8 cellular contexts compared by ENCODE assay signal in the genomic region with DNA sequence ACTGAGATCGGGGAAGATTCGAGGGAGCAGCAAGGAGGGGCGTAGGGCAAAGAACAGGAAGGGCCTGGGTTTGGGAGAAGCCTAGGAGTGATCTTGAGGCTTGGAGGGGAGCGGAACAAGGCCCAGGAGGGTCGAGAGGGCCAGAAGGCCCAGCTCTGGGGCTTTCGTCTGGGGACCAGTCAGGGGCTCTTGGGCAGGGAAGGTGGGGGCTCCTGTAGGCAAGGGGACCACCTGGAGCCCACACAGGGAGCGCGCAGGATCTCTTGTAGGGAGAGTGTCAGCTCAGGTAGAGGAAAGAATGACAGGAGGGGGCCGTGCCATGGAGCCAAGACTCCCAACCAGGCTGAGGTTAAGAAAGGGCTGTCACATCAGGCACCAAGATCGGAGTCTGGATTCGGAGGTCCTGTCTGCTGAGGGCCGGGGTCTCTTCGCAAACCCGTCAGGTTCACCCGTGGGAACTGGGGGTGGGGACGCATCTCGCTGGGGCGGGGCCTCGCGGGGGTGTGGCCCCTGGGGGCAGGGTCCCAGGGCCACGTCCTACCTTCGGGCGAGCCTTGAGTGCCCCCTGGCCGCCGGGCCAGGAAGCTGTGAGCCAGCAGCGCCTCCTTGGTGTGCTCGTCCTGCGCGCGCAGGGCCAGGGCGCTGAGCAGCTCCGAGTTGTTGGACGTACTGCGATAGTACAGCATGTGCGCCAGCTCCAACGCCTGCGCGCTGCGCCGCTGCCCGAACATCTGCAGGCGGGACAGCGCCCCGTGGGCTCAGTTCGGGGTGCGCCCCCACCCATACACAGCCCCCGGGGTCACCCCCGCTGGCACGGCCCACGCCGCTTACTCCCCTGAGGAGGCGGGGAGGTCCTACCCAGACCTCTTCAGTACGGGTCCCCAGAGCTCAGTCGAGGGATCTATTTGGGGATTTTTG. TPM values are rescaled to one million over a fixed set of nuclear protein-coding genes. Genes with fewer than 3 reads are reported as not detected.
A peak's percentile ranks its signal among the peaks of the same experiment; 100 is the strongest.
DNase-seq lines count a peak whose midpoint lies in the region; ATAC-seq and TF ChIP-seq lines count a peak whose summit lies in the region.

No MANE protein-coding gene starts in this region.

- DNase-seq in HFFc6 (peak; percentile 87), NCI-H1105 (lab: John Stamatoyannopoulos, UW) (peak; percentile 85), T-cell (peak; percentile 90 to 97 (median 94)), amniotic epithelial cell (ENCODE audit: low read depth) (peak; percentile 89), right atrium auricular region (ENCODE audit: low spot score) (peak; percentile 93), pulmonary artery endothelial cell (ENCODE audit: low read depth, low spot score) (peak; percentile 75), uterus (peak; percentile 87 to 88)

- ATAC-seq in T-cell (replicated peaks in 1 of 4) = peak; percentile 64 to 66 (median 65)

- H3K9me3 ChIP-seq in right atrium auricular region (no peaks in the 10 kb centered on the region), uterus (no peaks in the 10 kb centered on the region)

- no peaks in the 10 kb centered on the region for H3K27me3 ChIP-seq in right atrium auricular region
- H3K27me3 ChIP-seq in uterus = no peaks in the 10 kb centered on the region

- H3K4me1 ChIP-seq in right atrium auricular region (peaks cover 0 to 37% of the 10 kb centered on the region in 2 donors), uterus (peaks cover 5 to 11% of the 10 kb centered on the region in 2 donors)

- peak overlapping the region; percentile 70 for H3K27ac Mint-ChIP-seq in HFFc6
- H3K27ac Mint-ChIP-seq in T-cell = peak overlapping the region; percentile 95 to 99

- H3K27ac ChIP-seq in right atrium auricular region = peak overlapping the region; percentile 87 to 89
- peak overlapping the region; percentile 85 to 91 for H3K27ac ChIP-seq in uterus

- H3K4me3 ChIP-seq in GM08714 (ENCODE audit: low read length) = peak overlapping the region; percentile 61
- H3K4me3 ChIP-seq in right atrium auricular region = peak overlapping the region; percentile 32 to 52
- H3K4me3 ChIP-seq in uterus = peak overlapping the region; percentile 18 to 39

- POLR2A ChIA-PET in T-cell (lab: Charles Lee) = interaction anchor here (0.6 to 1.3 kb wide), 7 partner anchors 10 to 74 kb away, joined by 3 to 20 read pairs (median 5); a partner anchor contains a TSS

- CTCF ChIA-PET in T-cell (lab: Charles Lee) = interaction anchor here (0.5 to 3.1 kb wide), 23 partner anchors 9 to 1306 kb away, joined by 3 to 123 read pairs (median 5); a partner anchor contains a TSS

- no peaks in the 10 kb centered on the region for H3K36me3 ChIP-seq in right atrium auricular region
- H3K36me3 ChIP-seq in uterus = no peaks in the 10 kb centered on the region

- H3K4me1 Mint-ChIP-seq in HFFc6 (ENCODE audit: low read depth) (peaks cover 39% of the 10 kb centered on the region), T-cell (peaks cover 46 to 57% (median 57%) of the 10 kb centered on the region in 3 donors)

- H3K4me3 Mint-ChIP-seq in HFFc6 (peak overlapping the region; percentile 71), T-cell (peak overlapping the region; percentile 91 to 96 (median 96))

- peak; percentile 88 for TF ChIP-seq CTCF in HFFc6 (IDR thresholded peaks at IDR 0.05)
- TF ChIP-seq CTCF in right atrium auricular region (IDR thresholded peaks at IDR 0.05) = peak; percentile 73 to 91
- TF ChIP-seq CTCF in uterus (IDR thresholded peaks at IDR 0.05) = peak; percentile 84 to 90 (median 88)

- intact Hi-C loops in uterus (cut with DNase I; ENCODE audit: low total_unique reads) = no loop called here

- H3K9me3 Mint-ChIP-seq in HFFc6 = no peaks in the 10 kb centered on the region
- H3K9me3 Mint-ChIP-seq in T-cell = no peaks in the 10 kb centered on the region

- peaks cover 24% of the 10 kb centered on the region for H3K36me3 Mint-ChIP-seq in HFFc6 (ENCODE audit: low read depth)
- peaks cover 24% of the 10 kb centered on the region for H3K36me3 Mint-ChIP-seq in T-cell

- H3K27me3 Mint-ChIP-seq in HFFc6 (ENCODE audit: insufficient read depth) (peaks cover 5% of the 10 kb centered on the region), T-cell (no peaks in the 10 kb centered on the region)

- TF ChIP-seq POLR2A in uterus (IDR thresholded peaks at IDR 0.05) = peak in 1 of 2 donors; percentile 42

RNA-seq across cellular contexts. Expression of a gene that starts 8.4 kb away (rescaled TPM):
- total RNA-seq in HFFc6 (2021; fragmentation: NEBNext Ultra II Directional; extraction: Animal tissue kit (Norgen Biotek cat#: 25700)) = 100 to 1,000 TPM; 471 to 574 (median 525) TPM
- total RNA-seq in T-cell (100 to 1,000 TPM; 180 to 373 (median 361) TPM), right atrium auricular region (10 to 100 TPM; 16.9 to 95.9 TPM), pulmonary artery endothelial cell (51.2 and 82.6 TPM in 2 replicates), uterus (100 to 1,000 TPM in 1 of 4 donors, 10 to 100 TPM in 3; 23.8 to 147 (median 45.2) TPM)

RNA-seq across cellular contexts. Expression of a gene that starts 30.0 kb away (rescaled TPM):
- 1 to 10 TPM; 5.9 to 9.7 (median 7.7) TPM for total RNA-seq in HFFc6 (2021; fragmentation: NEBNext Ultra II Directional; extraction: Animal tissue kit (Norgen Biotek cat#: 25700))
- total RNA-seq in T-cell (10 to 100 TPM; 14.5 to 33.5 (median 29.0) TPM), right atrium auricular region (10 to 100 TPM; 20.4 to 43.8 TPM), pulmonary artery endothelial cell (1.5 and 2.7 TPM in 2 replicates), uterus (1 to 10 TPM in 3 of 4 donors, under 1 TPM in 1; 0.88 to 6.7 (median 5.8) TPM)

RNA-seq across cellular contexts. Expression of a gene that starts 30.4 kb away (rescaled TPM):
- total RNA-seq in HFFc6 (2021; fragmentation: NEBNext Ultra II Directional; extraction: Animal tissue kit (Norgen Biotek cat#: 25700)) = not detected
- total RNA-seq in T-cell (not detected), right atrium auricular region (not detected), pulmonary artery endothelial cell (not detected in 2 replicates), uterus (not detected)

RNA-seq across cellular contexts. Expression of a gene that starts 57.6 kb away (rescaled TPM):
- 100 to 1,000 TPM; 354 to 455 (median 395) TPM for total RNA-seq in HFFc6 (2021; fragmentation: NEBNext Ultra II Directional; extraction: Animal tissue kit (Norgen Biotek cat#: 25700))
- total RNA-seq in T-cell = 10 to 100 TPM; 40.9 to 55.9 (median 47.5) TPM
- 10 to 100 TPM; 74.1 to 82.0 TPM for total RNA-seq in right atrium auricular region
- total RNA-seq in pulmonary artery endothelial cell = 45.6 and 47.8 TPM in 2 replicates
- 100 to 1,000 TPM in 2 of 4 donors, 10 to 100 TPM in 2; 58.5 to 137 (median 89.3) TPM for total RNA-seq in uterus

RNA-seq across cellular contexts. Expression of a gene that starts 59.7 kb away (rescaled TPM):
- 1 to 10 TPM; 2.8 to 4.4 (median 3.1) TPM for total RNA-seq in HFFc6 (2021; fragmentation: NEBNext Ultra II Directional; extraction: Animal tissue kit (Norgen Biotek cat#: 25700))
- total RNA-seq in T-cell = under 1 TPM in 4 of 5 donors, not detected in 1; 0.13 to 0.23 (median 0.16) TPM
- total RNA-seq in right atrium auricular region = under 1 TPM; 0.31 to 0.33 TPM
- total RNA-seq in pulmonary artery endothelial cell = 0.39 and 0.40 TPM in 2 replicates
- 1 to 10 TPM in 1 of 4 donors, under 1 TPM in 2, not detected in 1; under 0.01 to 2.4 (median 0.21) TPM for total RNA-seq in uterus

Comparison
In these comparisons a context has a peak if more than half of its experiments do, and no peak if none do; other contexts are left out.
1. Peak in every context shown above with its lines: DNase-seq, ATAC-seq, H3K4me3 ChIP-seq and H3K27ac ChIP-seq.